In the genomic region with DNA sequence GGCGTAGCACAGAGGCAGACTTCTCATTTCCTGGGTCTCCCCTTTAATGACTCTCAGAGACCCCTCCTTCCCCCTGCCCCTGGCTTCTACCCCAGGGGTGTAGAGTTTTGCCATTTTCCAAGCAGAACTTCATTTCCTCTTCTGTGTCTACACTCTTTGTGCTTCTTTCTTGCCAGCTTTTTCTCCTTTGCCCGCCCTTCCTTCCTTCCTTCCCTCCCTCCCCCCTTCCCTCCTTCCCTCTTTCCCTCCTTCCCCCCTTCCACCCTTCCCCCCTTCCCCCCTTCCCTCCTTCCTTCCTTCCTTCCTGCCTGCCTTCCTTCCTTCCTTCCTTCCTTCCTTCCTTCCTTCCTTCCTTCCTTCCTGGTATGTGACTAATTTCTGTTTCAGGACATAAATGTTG, we compare ENCODE assay signal across 31 cellular contexts. TPM values are rescaled to one million over a fixed set of nuclear protein-coding genes. Genes with fewer than 3 reads are reported as not detected.
A peak's percentile ranks its signal among the peaks of the same experiment; 100 is the strongest.
DNase-seq lines count a peak whose midpoint lies in the region; ATAC-seq, FAIRE-seq and TF ChIP-seq lines count a peak whose summit lies in the region.
"Had no signal": no experiment of that assay in that cellular context is flagged by ENCODE, and none has a peak within 500 bp of the region (broad histone marks: within the 10 kb centered on the region; RNA-seq: fewer than 3 reads in every experiment).

No MANE protein-coding gene starts in this region.

- H3K4me3 ChIP-seq in HepG2 (replicated peaks in 1 of 3; ENCODE audit: insufficient read depth in 1 of 3, low read depth in 2 of 3, low read length in 3 of 3) = no peak overlapping the region
- H3K4me3 ChIP-seq in right lobe of liver = no peak overlapping the region
- H3K4me3 ChIP-seq in esophagus muscularis mucosa = no peak overlapping the region
- H3K4me3 ChIP-seq in stomach smooth muscle (ENCODE audit: low read length in 2 of 2) = no peak overlapping the region
- H3K4me3 ChIP-seq: hepatocyte, left lung, Peyer's patch, smooth muscle cell had no signal

- no peak for ATAC-seq in HepG2
- no peak for ATAC-seq in right lobe of liver
- ATAC-seq: naive thymus-derived CD4-positive, alpha-beta T cell; WTC11 had no signal

- H3K36me3 ChIP-seq in HepG2 (replicated peaks in 1 of 2; ENCODE audit: control insufficient read depth in 1 of 2, insufficient read depth in 2 of 2, low read length in 2 of 2) = no peaks in the 10 kb centered on the region
- no peaks in the 10 kb centered on the region for H3K36me3 ChIP-seq in right lobe of liver
- no peaks in the 10 kb centered on the region for H3K36me3 ChIP-seq in esophagus muscularis mucosa
- no peaks in the 10 kb centered on the region for H3K36me3 ChIP-seq in stomach smooth muscle (ENCODE audit: control insufficient read depth in 2 of 2, insufficient read depth in 2 of 2, low read length in 2 of 2)
- H3K36me3 ChIP-seq: brain microvascular endothelial cell, left lung, Peyer's patch had no signal

- no peaks in the 10 kb centered on the region for H3K79me2 ChIP-seq in HepG2 (ENCODE audit: insufficient read depth, low read length)
- H3K79me2 ChIP-seq: hepatocyte had no signal

- CTCF ChIA-PET in HepG2 (lab: Yijun Ruan, JAX; ENCODE audit: low intra/inter-chr PET ratio, low total read pairs) = no interaction called here

- 42% methylated on average over 2 of the region's 2 CpGs for WGBS in HepG2 (ENCODE audit: low lambda C conversion rate)
- WGBS in right lobe of liver (ENCODE audit: insufficient coverage, low coverage, low lambda C conversion rate, missing lambda C conversion rate) = 26% methylated on average over 2 of the region's 2 CpGs
- 69% methylated on average over 2 of the region's 2 CpGs for WGBS in esophagus muscularis mucosa

- DNase-seq in HepG2 (ENCODE audit: low spot score) = no peak
- DNase-seq in right lobe of liver = no peak
- no peak for DNase-seq in esophagus muscularis mucosa (ENCODE audit: extremely low spot score)
- no peak for DNase-seq in NCI-H2081 treated with DMSO at 0.1 percent for 48 hours (lab: John Stamatoyannopoulos, UW)
- no peak for DNase-seq in NCI-H2107 treated with DMSO at 0.1 percent for 48 hours (lab: John Stamatoyannopoulos, UW; ENCODE audit: unreplicated experiment)
- DNase-seq in NCI-H2227 treated with DMSO at 0.1 percent for 48 hours (lab: John Stamatoyannopoulos, UW) = no peak
- DNase-seq: activated CD4-positive, alpha-beta T cell treated with anti-CD3 and anti-CD28 coated beads, Interleukin-2, amount 10 ng/mL, durations not matched to agents 7 days and 5 days; activated T-cell treated with anti-CD3 and anti-CD28 coated beads, Interleukin-2, amount 50 U/mL, for 24 hours; brain microvascular endothelial cell; effector memory CD4-positive, alpha-beta T cell; naive thymus-derived CD4-positive, alpha-beta T cell; NCI-H526 treated with DMSO at 0.1 percent for 48 hours; Peyer's patch; SIG-M5; stimulated activated CD4-positive, alpha-beta T cell treated with anti-CD3 and anti-CD28 coated beads, Interleukin-1b, Interleukin-23, amount 100 ng/mL, for 48 hours; SW 1271; T1000 had no signal

- H3K4me1 ChIP-seq in HepG2 (ENCODE audit: insufficient read depth, low read length) (peaks cover 17% of the 10 kb centered on the region), right lobe of liver (peaks cover 0 to 29% (median 12%) of the 10 kb centered on the region in 4 donors), esophagus muscularis mucosa (peaks cover 27 to 31% (median 29%) of the 10 kb centered on the region in 4 donors), stomach smooth muscle (ENCODE audit: control insufficient read depth, insufficient read depth, low read length) (peaks cover 26% of the 10 kb centered on the region)
- H3K4me1 ChIP-seq: left lung had no signal

- intact Hi-C loops in HepG2 (cut with micrococcal nuclease; ENCODE audit: unreplicated experiment) (loop anchor here (10.0 kb wide), 1 partner anchor 47 kb away; a partner anchor contains a TSS), right lobe of liver (cut with DNase I) (no loop called here), esophagus muscularis mucosa (cut with DNase I) (no loop called here)

- no peak for FAIRE-seq in HepG2 (lab: Jason Lieb, UNC)
- FAIRE-seq: colon, G401.6, H1 had no signal

- no peak for TF ChIP-seq POLR2A in HepG2 (IDR thresholded peaks at IDR 0.05; ENCODE audit: insufficient read depth in 1 of 2, low read depth in 2 of 2, low read length in 2 of 2)
- TF ChIP-seq POLR2A in right lobe of liver (IDR thresholded peaks at IDR 0.05) = no peak
- no peak for TF ChIP-seq POLR2A in esophagus muscularis mucosa (IDR thresholded peaks at IDR 0.05; ENCODE audit: low read depth)

- H3K9ac ChIP-seq in HepG2 (ENCODE audit: insufficient read depth, low read depth, low read length) (no peak overlapping the region), stomach smooth muscle (ENCODE audit: low read length in 2 of 2) (no peak overlapping the region)

- TF ChIP-seq EP300 in HepG2 (IDR thresholded peaks at IDR 0.05; ENCODE audit: low read depth in 2 of 2, low read length in 2 of 2) (no peak), HepG2 (CRISPR knock-in tag; IDR thresholded peaks at IDR 0.05; ENCODE audit: borderline replicate concordance) (no peak), esophagus muscularis mucosa (IDR thresholded peaks at IDR 0.05) (no peak)

- no peaks in the 10 kb centered on the region for H4K20me1 ChIP-seq in HepG2 (ENCODE audit: insufficient read depth, low read length)

- POLR2A ChIA-PET in HepG2 (lab: Yijun Ruan, JAX) = no interaction called here

- no TSS peak for BruUV-seq in HepG2 (replicated peaks; lab: Mats Ljungman, UMichigan)

- TF ChIP-seq CTCF in HepG2 (CRISPR knock-in tag; IDR thresholded peaks at IDR 0.05) (no peak), right lobe of liver (IDR thresholded peaks at IDR 0.05) (no peak), esophagus muscularis mucosa (IDR thresholded peaks at IDR 0.05) (no peak)

- H3K9me3 ChIP-seq in HepG2 (ENCODE audit: low read length) (no peaks in the 10 kb centered on the region), right lobe of liver (no peaks in the 10 kb centered on the region), esophagus muscularis mucosa (no peaks in the 10 kb centered on the region), stomach smooth muscle (ENCODE audit: control insufficient read depth in 2 of 2, low read length in 2 of 2) (no peaks in the 10 kb centered on the region)
- H3K9me3 ChIP-seq: left lung, Peyer's patch had no signal

- no peak overlapping the region for H2AFZ ChIP-seq in HepG2 (ENCODE audit: low read length)
- H2AFZ ChIP-seq: hepatocyte had no signal

- no peak overlapping the region for H3K4me2 ChIP-seq in HepG2 (ENCODE audit: low read depth, low read length)
- H3K4me2 ChIP-seq: hepatocyte, smooth muscle cell had no signal

- TF ChIP-seq RAD21 in HepG2 (CRISPR knock-in tag; IDR thresholded peaks at IDR 0.05) = no peak

- H3K27me3 ChIP-seq in HepG2 (ENCODE audit: control insufficient read depth in 1 of 2, insufficient read depth in 2 of 2, low read length in 2 of 2) (no peaks in the 10 kb centered on the region), right lobe of liver (no peaks in the 10 kb centered on the region), esophagus muscularis mucosa (no peaks in the 10 kb centered on the region), stomach smooth muscle (ENCODE audit: control insufficient read depth in 1 of 2, insufficient read depth in 2 of 2, low read length in 2 of 2) (no peaks in the 10 kb centered on the region)
- H3K27me3 ChIP-seq: Peyer's patch had no signal

- H3K27ac ChIP-seq in HepG2 (ENCODE audit: extremely low read length, insufficient read depth, low read length) (no peak overlapping the region), right lobe of liver (no peak overlapping the region), esophagus muscularis mucosa (replicated peaks in 1 of 4) (peak overlapping the region; percentile 5 to 72 (median 56)), stomach smooth muscle (ENCODE audit: low read length) (peak overlapping the region; percentile 81)
- H3K27ac ChIP-seq: brain microvascular endothelial cell, hepatocyte, left lung, Peyer's patch had no signal

- in situ Hi-C loops in HepG2 (cut with HindIII; ENCODE audit: extremely low pct_ligation_motif_present, low pct_unique_long_range_greater_than_20kb) = no loop called here

RNA-seq across cellular contexts. Expression of a gene that starts 47.0 kb away (rescaled TPM):
- total RNA-seq in HepG2 (2016; rRNA removed; fragmentation: Illumina TruSeq; extraction: Trizol) (2.1 and 3.6 TPM in 2 replicates), right lobe of liver (1 to 10 TPM in 2 of 6 experiments, under 1 TPM in 4; 0.39 to 4.9 (median 0.59) TPM), esophagus muscularis mucosa (10 to 100 TPM in 1 of 4 donors, 1 to 10 TPM in 3; 4.2 to 11.1 (median 7.3) TPM)
- 2.0 and 2.2 TPM in 2 replicates for total RNA-seq in HepG2 (2016; cell fraction: cytosol; rRNA removed; fragmentation: Illumina TruSeq; extraction: Trizol; ENCODE audit: low read depth)
- 1.7 and 2.4 TPM in 2 replicates for total RNA-seq in HepG2 (2016; cell fraction: insoluble cytoplasmic fraction; rRNA removed; fragmentation: Illumina TruSeq; extraction: Trizol)
- total RNA-seq in HepG2 (2016; cell fraction: membrane; rRNA removed; fragmentation: Illumina TruSeq; extraction: Trizol) = 2.1 and 2.3 TPM in 2 replicates
- total RNA-seq in HepG2 (2016; cell fraction: nucleus; rRNA removed; fragmentation: Illumina TruSeq; extraction: Trizol) = 1.8 and 2.7 TPM in 2 replicates
- polyA plus RNA-seq in HepG2 (2011; rRNA removed) = 2.8 and 3.3 TPM in 2 replicates
- 1.4 and 1.9 TPM in 2 replicates for polyA plus RNA-seq in HepG2 (2011; cell fraction: cytosol; rRNA removed)
- 3.1 and 3.6 TPM in 2 replicates for polyA plus RNA-seq in HepG2 (2011; cell fraction: nucleus; rRNA removed)
- 3.8 and 7.8 TPM in 2 replicates for polyA plus RNA-seq in HepG2 (2012)
- 6.6 and 6.7 TPM in 2 replicates for polyA plus RNA-seq in HepG2 (2016; cell fraction: cytosol; fragmentation: Illumina TruSeq; extraction: Trizol; ENCODE audit: low read depth)
- 4.1 and 6.8 TPM in 2 replicates for polyA plus RNA-seq in HepG2 (2016; cell fraction: insoluble cytoplasmic fraction; fragmentation: Illumina TruSeq; extraction: Trizol; ENCODE audit: low read depth)
- 4.0 and 5.5 TPM in 2 replicates for polyA plus RNA-seq in HepG2 (2016; cell fraction: membrane; fragmentation: Illumina TruSeq; extraction: Trizol; ENCODE audit: low read depth)
- polyA plus RNA-seq in HepG2 (2016; cell fraction: nucleus; fragmentation: Illumina TruSeq; extraction: Trizol; ENCODE audit: insufficient read depth, low read depth) = 3.8 and 5.1 TPM in 2 replicates
- 2.0 and 2.7 TPM in 2 replicates for polyA minus RNA-seq in HepG2 (2011; rRNA and poly(A)+ RNA removed; ENCODE audit: low replicate concordance)
- polyA minus RNA-seq in HepG2 (2011; cell fraction: cytosol; rRNA and poly(A)+ RNA removed) = 0.97 and 2.1 TPM in 2 replicates
- 1.4 and 1.7 TPM in 2 replicates for polyA minus RNA-seq in HepG2 (2011; cell fraction: nucleus; rRNA and poly(A)+ RNA removed)
- total RNA-seq: fibroblast of villous mesenchyme had no signal
- polyA plus RNA-seq: IgD-negative memory B cell had no signal

RNA-seq across cellular contexts. Expression of a gene that starts 57.7 kb away (rescaled TPM):
- total RNA-seq in HepG2 (2016; rRNA removed; fragmentation: Illumina TruSeq; extraction: Trizol) = not detected in 2 replicates
- not detected in 2 replicates for total RNA-seq in HepG2 (2016; cell fraction: cytosol; rRNA removed; fragmentation: Illumina TruSeq; extraction: Trizol; ENCODE audit: low read depth)
- total RNA-seq in HepG2 (2016; cell fraction: insoluble cytoplasmic fraction; rRNA removed; fragmentation: Illumina TruSeq; extraction: Trizol) = not detected in 2 replicates
- not detected in 2 replicates for total RNA-seq in HepG2 (2016; cell fraction: membrane; rRNA removed; fragmentation: Illumina TruSeq; extraction: Trizol)
- total RNA-seq in HepG2 (2016; cell fraction: nucleus; rRNA removed; fragmentation: Illumina TruSeq; extraction: Trizol) = not detected in 2 replicates
- polyA plus RNA-seq in HepG2 (2011; rRNA removed) = 0.37 TPM in 1 of 2 replicates, not detected in the other
- not detected in 2 replicates for polyA plus RNA-seq in HepG2 (2011; cell fraction: cytosol; rRNA removed)
- not detected in 2 replicates for polyA plus RNA-seq in HepG2 (2011; cell fraction: nucleus; rRNA removed)
- polyA plus RNA-seq in HepG2 (2012) = not detected in 2 replicates
- not detected in 2 replicates for polyA plus RNA-seq in HepG2 (2016; cell fraction: cytosol; fragmentation: Illumina TruSeq; extraction: Trizol; ENCODE audit: low read depth)
- polyA plus RNA-seq in HepG2 (2016; cell fraction: insoluble cytoplasmic fraction; fragmentation: Illumina TruSeq; extraction: Trizol; ENCODE audit: low read depth) = not detected in 2 replicates
- not detected in 2 replicates for polyA plus RNA-seq in HepG2 (2016; cell fraction: membrane; fragmentation: Illumina TruSeq; extraction: Trizol; ENCODE audit: low read depth)
- not detected in 2 replicates for polyA plus RNA-seq in HepG2 (2016; cell fraction: nucleus; fragmentation: Illumina TruSeq; extraction: Trizol; ENCODE audit: insufficient read depth, low read depth)
- 0.78 TPM in 1 of 2 replicates, not detected in the other for polyA minus RNA-seq in HepG2 (2011; rRNA and poly(A)+ RNA removed; ENCODE audit: low replicate concordance)
- not detected in 2 replicates for polyA minus RNA-seq in HepG2 (2011; cell fraction: cytosol; rRNA and poly(A)+ RNA removed)
- polyA minus RNA-seq in HepG2 (2011; cell fraction: nucleus; rRNA and poly(A)+ RNA removed) = not detected in 2 replicates
- not detected for total RNA-seq in right lobe of liver
- total RNA-seq in esophagus muscularis mucosa = not detected
- total RNA-seq: activated CD4-positive, alpha-beta T cell treated with anti-CD3 and anti-CD28 coated beads, Interleukin-2, amount 10 ng/mL, durations not matched to agents 7 days and 5 days; epithelial cell of proximal tubule; fibroblast of villous mesenchyme; H1; hepatocyte; left lung; mesothelial cell of epicardium; naive thymus-derived CD4-positive, alpha-beta T cell; Peyer's patch; smooth muscle cell; WTC11 had no signal
- polyA plus RNA-seq: adipose tissue; BJ; H1; hepatocyte; IgD-negative memory B cell; naive thymus-derived CD4-positive, alpha-beta T cell; smooth muscle cell had no signal

Comparison
In these comparisons a context has a peak if more than half of its experiments do, and no peak if none do; other contexts are left out.
1. H3K27ac ChIP-seq: peak in esophagus muscularis mucosa (4 of 4) and stomach smooth muscle (single experiment); none in HepG2 (single experiment) and right lobe of liver (0 of 3).